ENCODE assay signal across 1 cellular context in genomic region chr2:120735750-120736170, GRCh38.
TF ChIP-seq lines count a peak whose summit lies in the region.

Gene GLI2, plus strand, starts transcription at chr2:120735868. Its CDS starts 61,453 bp downstream, at chr2:120797321.

TF ChIP-seq in HEK293, 187 proteins besides CTCF, POLR2A, EP300 and RAD21 (continued from another document):
- TF ChIP-seq ZNF530 (tag by site-specific recombination; IDR thresholded peaks at IDR 0.05; ENCODE audit: low read depth) (no peak), ZBTB1 (tag by site-specific recombination; IDR thresholded peaks at IDR 0.05) (no peak), ZXDB (tag by site-specific recombination; IDR thresholded peaks at IDR 0.05) (no peak), ZNF561 (tag by site-specific recombination; IDR thresholded peaks at IDR 0.05; ENCODE audit: borderline replicate concordance) (peak; percentile 43; the same call in 1 of the 2 replicates), ZNF664 (tag by site-specific recombination; IDR thresholded peaks at IDR 0.05) (no peak), ZNF133 (tag by site-specific recombination; IDR thresholded peaks at IDR 0.05) (no peak), INSM2 (tag by site-specific recombination; IDR thresholded peaks at IDR 0.05) (no peak), ZBTB6 (tag by site-specific recombination; IDR thresholded peaks at IDR 0.05) (no peak), ZNF148 (tag by site-specific recombination; IDR thresholded peaks at IDR 0.05; ENCODE audit: borderline replicate concordance) (no peak), ZBTB48 (tag by site-specific recombination; IDR thresholded peaks at IDR 0.05) (no peak), KLF17 (tag by site-specific recombination; IDR thresholded peaks at IDR 0.05) (no peak), ZNF677 (tag by site-specific recombination; IDR thresholded peaks at IDR 0.05) (no peak), ZNF645 (tag by site-specific recombination; IDR thresholded peaks at IDR 0.05) (no peak), REPIN1 (tag by site-specific recombination; IDR thresholded peaks at IDR 0.05; ENCODE audit: low read depth) (no peak), ZBTB17 (tag by site-specific recombination; IDR thresholded peaks at IDR 0.05) (no peak), ZFP41 (tag by site-specific recombination; IDR thresholded peaks at IDR 0.05; ENCODE audit: borderline replicate concordance) (no peak), ZNF449 (tag by site-specific recombination; IDR thresholded peaks at IDR 0.05) (0 out of 2 replicates have a peak, but pooled peaks have one; percentile 24), ZNF248 (tag by site-specific recombination; IDR thresholded peaks at IDR 0.05) (no peak), BCL11A (tag by site-specific recombination; IDR thresholded peaks at IDR 0.05; ENCODE audit: low read depth) (no peak), OSR2 (tag by site-specific recombination; IDR thresholded peaks at IDR 0.05) (no peak), YY1 (tag by site-specific recombination; IDR thresholded peaks at IDR 0.05) (0 out of 2 replicates have a peak, but pooled peaks have one; percentile 19), ZNF391 (tag by site-specific recombination; IDR thresholded peaks at IDR 0.05; ENCODE audit: borderline replicate concordance, low read depth) (no peak), ZNF658 (tag by site-specific recombination; IDR thresholded peaks at IDR 0.05) (no peak), ZFP3 (tag by site-specific recombination; IDR thresholded peaks at IDR 0.05; ENCODE audit: low read depth) (no peak)
